ENCODE assay signal across 16 cellular contexts in the genomic region with DNA sequence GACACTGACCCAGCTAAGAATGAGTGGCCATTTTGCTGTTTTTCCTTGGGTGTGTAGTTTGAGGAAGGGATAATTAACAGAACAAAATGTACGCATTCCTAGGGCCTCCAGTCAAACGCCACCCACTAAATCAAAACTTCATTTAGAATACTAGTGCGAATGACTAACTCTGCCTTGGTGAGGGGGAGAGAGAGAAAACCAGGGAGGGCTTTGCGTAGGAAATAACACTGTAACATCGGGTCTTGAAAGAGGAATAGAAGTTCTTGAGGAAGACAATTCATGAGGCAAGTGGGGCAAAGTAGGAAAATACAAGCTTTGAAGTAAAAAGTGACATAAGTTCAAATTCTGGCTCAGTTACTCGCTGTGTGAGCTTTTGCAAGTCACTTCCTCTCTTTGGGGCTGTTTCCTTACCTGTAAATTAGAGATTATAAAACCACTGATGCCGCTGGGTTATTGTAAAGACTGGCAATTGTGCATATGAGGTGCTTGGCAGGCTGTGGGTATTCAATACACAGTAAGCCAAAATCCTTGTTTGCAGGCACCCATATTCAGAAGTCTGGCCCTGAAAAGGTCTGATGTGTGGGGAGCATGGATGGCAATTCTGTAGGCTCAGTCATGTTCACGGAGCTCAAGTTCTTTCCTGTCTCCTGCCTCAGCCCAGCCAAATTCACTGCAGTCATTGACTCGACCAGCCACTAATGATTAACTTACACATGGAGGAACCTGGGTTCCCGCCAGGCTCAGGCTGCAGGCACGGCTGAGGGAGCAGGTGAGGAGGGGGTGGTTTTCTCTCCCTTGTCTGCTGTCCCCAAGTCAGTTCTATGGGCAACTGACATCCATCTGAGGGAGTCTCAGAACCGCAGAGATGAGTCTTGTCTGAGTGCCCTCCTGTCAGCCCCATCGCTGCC.
A peak's percentile ranks its signal among the peaks of the same experiment; 100 is the strongest.
DNase-seq lines count a peak whose midpoint lies in the region; ATAC-seq, FAIRE-seq and TF ChIP-seq lines count a peak whose summit lies in the region.
"Had no signal": no experiment of that assay in that cellular context is flagged by ENCODE, and none has a peak within 500 bp of the region (broad histone marks: within the 10 kb centered on the region; RNA-seq: fewer than 3 reads in every experiment).

No MANE protein-coding gene starts in this region.

- TF ChIP-seq POLR2A in GM12891 (IDR thresholded peaks at IDR 0.05; ENCODE audit: low read depth, low read length) = no peak

- ATAC-seq in GM21825 (IDR thresholded peaks at IDR 0.05; ENCODE audit: unreplicated experiment) = no peak

- FAIRE-seq in GM12891 (lab: Jason Lieb, UNC) = no peak

- no peak for DNase-seq in GM12891 (ENCODE audit: insufficient read length, low spot score)
- DNase-seq in NCI-H446 treated with DMSO at 0.1 percent for 48 hours (lab: John Stamatoyannopoulos, UW) = peak; percentile 14
- DNase-seq in kidney tubule cell (ENCODE audit: low spot score) = peak; percentile 61
- DNase-seq in putamen (ENCODE audit: low spot score) = peak; percentile 75
- no peak for DNase-seq in SIG-M5 (lab: John Stamatoyannopoulos, UW)
- no peak for DNase-seq in stimulated activated CD4-positive, alpha-beta T cell treated with anti-CD3 and anti-CD28 coated beads, Interleukin-4, amount 100 ng/mL, for 24 hours
- DNase-seq in pons (ENCODE audit: low spot score) = no peak
- DNase-seq: activated CD4-positive, alpha-beta T cell treated with anti-CD3 and anti-CD28 coated beads for 4 hours; activated T-cell treated with anti-CD3 and anti-CD28 coated beads, Interleukin-2, amount 50 U/mL, for 48 hours; dermis blood vessel endothelial cell; MV-4-11; NCI-H146; NCI-H2171 treated with DMSO at 0.1 percent for 48 hours; NCI-H524 treated with DMSO at 0.1 percent for 48 hours; stimulated activated naive CD4-positive, alpha-beta T cell treated with Interleukin-2 at 50 U/mL for 16 hours had no signal

TF ChIP-seq in GM12891, 5 proteins besides CTCF, POLR2A, EP300 and RAD21:
- TF ChIP-seq POLR2AphosphoS5 (IDR thresholded peaks at IDR 0.05; ENCODE audit: low read depth, low read length) = no peak
- no peak for TF ChIP-seq POU2F2 (IDR thresholded peaks at IDR 0.05; ENCODE audit: low read depth, low read length)
- peak; percentile 10; the same call in 1 of the 2 replicates for TF ChIP-seq SPI1 (IDR thresholded peaks at IDR 0.05; ENCODE audit: low read depth, low read length)
- no peak for TF ChIP-seq TAF1 (IDR thresholded peaks at IDR 0.05; ENCODE audit: low read depth, low read length)

Comparison
In these comparisons a context has a peak if more than half of its experiments do, and no peak if none do; other contexts are left out.
1. DNase-seq: peak in NCI-H446 treated with DMSO at 0.1 percent for 48 hours (single experiment), kidney tubule cell (single experiment) and putamen (single experiment); none in GM12891 (single experiment), SIG-M5 (single experiment), stimulated activated CD4-positive, alpha-beta T cell treated with anti-CD3 and anti-CD28 coated beads, Interleukin-4, amount 100 ng/mL, for 24 hours (single experiment) and pons (single experiment).